In genomic region chr9:4689687-4690104, GRCh38 we compare ENCODE assay signal across 10 cellular contexts. TPM values are rescaled to one million over a fixed set of nuclear protein-coding genes. Genes with fewer than 3 reads are reported as not detected.
DNase-seq lines count a peak whose midpoint lies in the region; ATAC-seq lines count a peak whose summit lies in the region.
"Had no signal": no experiment of that assay in that cellular context is flagged by ENCODE, and none has a peak within 500 bp of the region (broad histone marks: within the 10 kb centered on the region; RNA-seq: fewer than 3 reads in every experiment).

No MANE protein-coding gene starts in this region.

- 74 to 79% methylated on average over 1 of the region's 1 CpG for WGBS in aorta, 2 donors

- in situ Hi-C loops in KBM-7 (cut with MboI; ENCODE audit: low pct_unique_long_range_greater_than_20kb, low sequenced_read_pairs): no loop called here

- H3K4me1 ChIP-seq in aorta (ENCODE audit: control insufficient read depth in 1 of 2, insufficient read depth in 2 of 2, low read length in 2 of 2): peaks cover 5 to 8% of the 10 kb centered on the region in 2 donors

- ATAC-seq in HG03064 (IDR thresholded peaks at IDR 0.05; ENCODE audit: low read depth, unreplicated experiment) (peak; percentile 62), aorta (ENCODE audit: low FRiP score) (peak; percentile 33)

- no peaks in the 10 kb centered on the region for H3K9me3 ChIP-seq in aorta (ENCODE audit: control insufficient read depth, low read length)

- peaks cover 0 to 7% of the 10 kb centered on the region in 2 donors for H3K36me3 ChIP-seq in aorta (ENCODE audit: control insufficient read depth in 1 of 2, insufficient read depth in 2 of 2, low read length in 1 of 2)

- intact Hi-C loops in aorta (cut with DNase I): no loop called here

- DNase-seq in stimulated activated CD4-positive, alpha-beta T cell treated with anti-CD3 and anti-CD28 coated beads, Interleukin-1b, Interleukin-23, amount 100 ng/mL, for 48 hours: peak; percentile 32
- no peak for DNase-seq in stimulated activated CD4-positive, alpha-beta T cell treated with anti-CD3 and anti-CD28 coated beads, Interleukin-12 subunit alpha, Interleukin-12 subunit beta, amount 100 ng/mL, for 4 hours
- DNase-seq in astrocyte of the hippocampus (ENCODE audit: low read depth, low spot score): peak; percentile 64
- no peak for DNase-seq in aorta
- DNase-seq in inferior parietal cortex (ENCODE audit: extremely low spot score): no peak
- DNase-seq in KBM-7: no peak
- no peak for DNase-seq in putamen (ENCODE audit: low spot score)
- DNase-seq: DND-41, NCI-H2171 had no signal

- H3K27ac ChIP-seq in aorta (ENCODE audit: low read depth in 1 of 2, low read length in 2 of 2): no peak overlapping the region

- no peaks in the 10 kb centered on the region for H3K27me3 ChIP-seq in aorta (ENCODE audit: control insufficient read depth in 1 of 2, insufficient read depth in 2 of 2, low read length in 1 of 2)

- H3K4me3 ChIP-seq in aorta (ENCODE audit: low read length in 2 of 2): no peak overlapping the region

RNA-seq across cellular contexts. Expression of gene CDC37L1, which starts 10.3 kb away (rescaled TPM):
- total RNA-seq in aorta: 10 to 100 TPM; 19.5 to 26.3 TPM
- 10 to 100 TPM; 17.8 to 19.9 TPM for polyA plus RNA-seq in aorta

RNA-seq across cellular contexts. Expression of gene SPATA6L, which starts 23.4 kb away (rescaled TPM):
- total RNA-seq in aorta: 1 to 10 TPM; 3.8 to 6.7 TPM
- 1 to 10 TPM; 1.0 to 1.9 TPM for polyA plus RNA-seq in aorta

RNA-seq across cellular contexts. Expression of gene PLPP6, which starts 27.6 kb away (rescaled TPM):
- total RNA-seq in aorta: 1 to 10 TPM; 4.5 to 4.8 TPM
- polyA plus RNA-seq in aorta: 1 to 10 TPM; 1.5 to 4.7 TPM

RNA-seq across cellular contexts. Expression of gene AK3, which starts 51.3 kb away (rescaled TPM):
- total RNA-seq in aorta: 10 to 100 TPM; 39.4 to 51.4 TPM
- 10 to 100 TPM; 52.1 to 56.1 TPM for polyA plus RNA-seq in aorta

Comparison
In these comparisons a context has a peak if more than half of its experiments do, and no peak if none do; other contexts are left out.
1. DNase-seq: peak in stimulated activated CD4-positive, alpha-beta T cell treated with anti-CD3 and anti-CD28 coated beads, Interleukin-1b, Interleukin-23, amount 100 ng/mL, for 48 hours (single experiment) and astrocyte of the hippocampus (single experiment); none in stimulated activated CD4-positive, alpha-beta T cell treated with anti-CD3 and anti-CD28 coated beads, Interleukin-12 subunit alpha, Interleukin-12 subunit beta, amount 100 ng/mL, for 4 hours (single experiment), aorta (0 of 2), inferior parietal cortex (single experiment), KBM-7 (single experiment) and putamen (single experiment).